8 cellular contexts compared by ENCODE assay signal in genomic region chr7:102306916-102307677, GRCh38. TPM values are rescaled to one million over a fixed set of nuclear protein-coding genes. Genes with fewer than 3 reads are reported as not detected.
A peak's percentile ranks its signal among the peaks of the same experiment; 100 is the strongest.
DNase-seq lines count a peak whose midpoint lies in the region; ATAC-seq and TF ChIP-seq lines count a peak whose summit lies in the region.

No MANE protein-coding gene starts in this region.

- POLR2A ChIA-PET in HEK293 (lab: Yijun Ruan, JAX) = no interaction called here

- intact Hi-C loops in Right ventricle myocardium superior (cut with DNase I) = no loop called here
- intact Hi-C loops in cardiac septum (cut with DNase I) = no loop called here

- CTCF ChIA-PET in HEK293 (lab: Yijun Ruan, JAX) = interaction anchor here (0.6 to 1.1 kb wide), 2 partner anchors 11 to 88 kb away, joined by 3 read pairs; no protein-coding TSS in a partner anchor

- no peaks in the 10 kb centered on the region; a peak in 1 of 3 replicates for H3K36me3 ChIP-seq in HEK293 (ENCODE audit: control insufficient read depth in 2 of 2, insufficient read depth in 1 of 2, low read length in 2 of 2)
- no peaks in the 10 kb centered on the region for H3K36me3 ChIP-seq in MG63
- H3K36me3 ChIP-seq in thoracic aorta = no peaks in the 10 kb centered on the region

- H3K4me3 ChIP-seq in HEK293 (ENCODE audit: low read depth, low read length) = no peak overlapping the region
- H3K4me3 ChIP-seq in MG63 = no peak overlapping the region
- H3K4me3 ChIP-seq in thoracic aorta = peak overlapping the region; percentile 8

- TF ChIP-seq CTCF in HEK293 (tag by site-specific recombination; IDR thresholded peaks at IDR 0.05) = no peak
- no peak for TF ChIP-seq CTCF in thoracic aorta (IDR thresholded peaks at IDR 0.05)

- DNase-seq in Right ventricle myocardium superior (peak; percentile 69), cardiac septum (ENCODE audit: low spot score) (no peak), MG63 (peak; percentile 21), iris pigment epithelial cell (ENCODE audit: low read depth) (peak; percentile 62), thoracic aorta (ENCODE audit: low spot score) (no peak), NCI-H2081 (lab: John Stamatoyannopoulos, UW) (no peak)
- DNase-seq in activated T-cell treated with anti-CD3 and anti-CD28 coated beads, Interleukin-2, amount 50 U/mL, for 48 hours = peak; percentile 47 to 54

- ATAC-seq in Right ventricle myocardium superior (ENCODE audit: poor library complexity) (peak; percentile 72), thoracic aorta (ENCODE audit: insufficient number of reproducible peaks, low FRiP score, low read depth) (no peak)

- H3K27ac ChIP-seq in HEK293 (ENCODE audit: extremely low read depth, low read depth, low read length) (no peak overlapping the region), thoracic aorta (no peak overlapping the region)

- peaks cover 7% of the 10 kb centered on the region; the same call in 1 of the 2 replicates for H3K4me1 ChIP-seq in HEK293 (ENCODE audit: control insufficient read depth, insufficient read depth, low read length)
- no peaks in the 10 kb centered on the region for H3K4me1 ChIP-seq in thoracic aorta (ENCODE audit: control insufficient read depth in 1 of 2, low read depth in 2 of 2)

- H3K27me3 ChIP-seq in MG63 = no peaks in the 10 kb centered on the region
- no peaks in the 10 kb centered on the region for H3K27me3 ChIP-seq in thoracic aorta (replicated peaks; ENCODE audit: insufficient read depth)

- H3K9me3 ChIP-seq in HEK293 (ENCODE audit: control insufficient read depth, insufficient read depth, low read depth, low read length) = no peaks in the 10 kb centered on the region
- no peaks in the 10 kb centered on the region for H3K9me3 ChIP-seq in MG63
- H3K9me3 ChIP-seq in thoracic aorta = no peaks in the 10 kb centered on the region

TF ChIP-seq in HEK293, 187 proteins besides CTCF, POLR2A, EP300 and RAD21:
- TF ChIP-seq PATZ1 (tag by site-specific recombination; IDR thresholded peaks at IDR 0.05) (0 out of 2 replicates have a peak, but pooled peaks have one; percentile 32), ZNF747 (tag by site-specific recombination; IDR thresholded peaks at IDR 0.05) (no peak), ZNF792 (tag by site-specific recombination; IDR thresholded peaks at IDR 0.05) (no peak), ZNF2 (tag by site-specific recombination; IDR thresholded peaks at IDR 0.05) (no peak), ZNF221 (tag by site-specific recombination; IDR thresholded peaks at IDR 0.05; ENCODE audit: borderline replicate concordance) (no peak), EGR2 (tag by site-specific recombination; IDR thresholded peaks at IDR 0.05; ENCODE audit: low read depth) (peak; percentile 72), ZNF248 (tag by site-specific recombination; IDR thresholded peaks at IDR 0.05) (no peak), ZNF211 (tag by site-specific recombination; IDR thresholded peaks at IDR 0.05; ENCODE audit: low read depth) (no peak), KLF9 (tag by site-specific recombination; IDR thresholded peaks at IDR 0.05; ENCODE audit: low read depth) (peak; percentile 66; the same call in 1 of the 2 replicates), SP2 (tag by site-specific recombination; IDR thresholded peaks at IDR 0.05) (0 out of 2 replicates have a peak, but pooled peaks have one; percentile 13), SP7 (tag by site-specific recombination; IDR thresholded peaks at IDR 0.05) (0 out of 2 replicates have a peak, but pooled peaks have one; percentile 12), ZSCAN30 (tag by site-specific recombination; IDR thresholded peaks at IDR 0.05) (no peak), ZFHX2 (tag by site-specific recombination; conservative IDR thresholded peaks at IDR 0.05) (peak; percentile 75), ZIC2 (tag by site-specific recombination; IDR thresholded peaks at IDR 0.05) (peak; percentile 91), ZNF324 (tag by site-specific recombination; IDR thresholded peaks at IDR 0.05) (no peak), ZNF404 (tag by site-specific recombination; IDR thresholded peaks at IDR 0.05) (no peak), ZBTB8A (tag by site-specific recombination; IDR thresholded peaks at IDR 0.05) (peak; percentile 48), KLF1 (tag by site-specific recombination; IDR thresholded peaks at IDR 0.05) (peak; percentile 82), ZNF529 (tag by site-specific recombination; IDR thresholded peaks at IDR 0.05; ENCODE audit: insufficient replicate concordance) (no peak), ZNF37A (tag by site-specific recombination; IDR thresholded peaks at IDR 0.05) (no peak), ZBTB1 (tag by site-specific recombination; IDR thresholded peaks at IDR 0.05) (no peak), GLIS1 (tag by site-specific recombination; IDR thresholded peaks at IDR 0.05) (peak; percentile 99), ZNF423 (tag by site-specific recombination; IDR thresholded peaks at IDR 0.05) (peak; percentile 76), KLF10 (tag by site-specific recombination; IDR thresholded peaks at IDR 0.05) (peak; percentile 63; the same call in 1 of the 2 replicates)
- TF ChIP-seq, protein P1, sequence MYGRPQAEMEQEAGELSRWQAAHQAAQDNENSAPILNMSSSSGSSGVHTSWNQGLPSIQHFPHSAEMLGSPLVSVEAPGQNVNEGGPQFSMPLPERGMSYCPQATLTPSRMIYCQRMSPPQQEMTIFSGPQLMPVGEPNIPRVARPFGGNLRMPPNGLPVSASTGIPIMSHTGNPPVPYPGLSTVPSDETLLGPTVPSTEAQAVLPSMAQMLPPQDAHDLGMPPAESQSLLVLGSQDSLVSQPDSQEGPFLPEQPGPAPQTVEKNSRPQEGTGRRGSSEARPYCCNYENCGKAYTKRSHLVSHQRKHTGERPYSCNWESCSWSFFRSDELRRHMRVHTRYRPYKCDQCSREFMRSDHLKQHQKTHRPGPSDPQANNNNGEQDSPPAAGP (tag by site-specific recombination; IDR thresholded peaks at IDR 0.05) = peak; percentile 32; the same call in 1 of the 2 replicates
TF ChIP-seq in HEK293: peak in this region for 13.

RNA-seq across cellular contexts. Expression of gene SH2B2, which starts 20.4 kb away (rescaled TPM):
- total RNA-seq in Right ventricle myocardium superior = 0.67 TPM
- total RNA-seq in cardiac septum = 3.1 TPM
- 0.40 and 1.3 TPM in 2 replicates for total RNA-seq in MG63 (2014; rRNA removed; shearing (Covaris generic); ENCODE audit: low replicate concordance)
- total RNA-seq in thoracic aorta = 10 to 100 TPM; 10.0 to 30.2 TPM

RNA-seq across cellular contexts. Expression of gene SPDYE6, which starts 49.1 kb away (rescaled TPM):
- total RNA-seq in Right ventricle myocardium superior = not detected
- not detected for total RNA-seq in cardiac septum
- total RNA-seq in MG63 (2014; rRNA removed; shearing (Covaris generic); ENCODE audit: low replicate concordance) = not detected in 2 replicates
- not detected for total RNA-seq in thoracic aorta

Comparison
In these comparisons a context has a peak if more than half of its experiments do, and no peak if none do; other contexts are left out.
1. DNase-seq: peak in Right ventricle myocardium superior (single experiment), MG63 (single experiment), activated T-cell treated with anti-CD3 and anti-CD28 coated beads, Interleukin-2, amount 50 U/mL, for 48 hours (2 of 2) and iris pigment epithelial cell (single experiment); none in cardiac septum (single experiment), thoracic aorta (single experiment) and NCI-H2081 (0 of 2).